In genomic region chr10:125093199-125093841, GRCh38 we compare ENCODE assay signal across 8 cellular contexts.
DNase-seq lines count a peak whose midpoint lies in the region; ATAC-seq and TF ChIP-seq lines count a peak whose summit lies in the region.

No MANE protein-coding gene starts in this region.

- peak; percentile 13 for TF ChIP-seq EP300 in esophagus muscularis mucosa (IDR thresholded peaks at IDR 0.05)

- intact Hi-C loops in esophagus muscularis mucosa (cut with DNase I) (loop anchor here (5.0 kb wide), 1 partner anchor 54 kb away; no protein-coding TSS in a partner anchor), testis (cut with DNase I; ENCODE audit: low total_unique reads) (no loop called here)

- H3K4me1 ChIP-seq in esophagus muscularis mucosa, result peaks cover 68 to 93% (median 77%) of the 10 kb centered on the region in 4 donors
- H3K4me1 ChIP-seq in mesodermal cell (ENCODE audit: control insufficient read depth, insufficient read depth, low read length, poor library complexity, severe bottlenecking), result peaks cover 39% of the 10 kb centered on the region
- H3K4me1 ChIP-seq in testis, result peaks cover 24% of the 10 kb centered on the region

- H3K9me3 ChIP-seq in esophagus muscularis mucosa (no peaks in the 10 kb centered on the region), mesodermal cell (ENCODE audit: control insufficient read depth, low read length) (no peaks in the 10 kb centered on the region), testis (no peaks in the 10 kb centered on the region)

- H3K27ac ChIP-seq in esophagus muscularis mucosa (replicated peaks in 1 of 4), result peak overlapping the region; percentile 81 to 87 (median 84)
- H3K27ac ChIP-seq in mesodermal cell (ENCODE audit: low read depth, low read length, severe bottlenecking), result peak overlapping the region; percentile 62
- H3K27ac ChIP-seq in testis, result peak overlapping the region; percentile 14 to 78

- TF ChIP-seq CTCF in esophagus muscularis mucosa (IDR thresholded peaks at IDR 0.05), result no peak
- TF ChIP-seq CTCF in testis (IDR thresholded peaks at IDR 0.05), result no peak

- WGBS in esophagus muscularis mucosa, result 33% methylated on average over 15 of the region's 15 CpGs
- WGBS in mesodermal cell (ENCODE audit: insufficient coverage in 2 of 2), 2 experiments, result 86 to 90% methylated on average over 8 to 14 of the region's 15 CpGs
- whole genome bisulfite sequencing in testis, 2 donors, result 47 to 56% methylated on average over 15 of the region's 15 CpGs

- peak overlapping the region in 2 of 4 donors; percentile 21 to 32 for H3K4me3 ChIP-seq in esophagus muscularis mucosa
- no peak overlapping the region for H3K4me3 ChIP-seq in mesodermal cell (ENCODE audit: extremely low read depth, insufficient read depth, low read length, poor library complexity, severe bottlenecking)
- H3K4me3 ChIP-seq in testis, result no peak overlapping the region

- DNase-seq in LHCN-M2 (ENCODE audit: low read depth) (peak; percentile 69), esophagus muscularis mucosa (ENCODE audit: extremely low spot score) (peak; percentile 93), testis (no peak)
- DNase-seq in activated T-cell treated with anti-CD3 and anti-CD28 coated beads, Interleukin-2, amount 50 U/mL, for 48 hours, result no peak

- ATAC-seq in GM18873 (IDR thresholded peaks at IDR 0.05; ENCODE audit: low FRiP score, unreplicated experiment), result no peak
- ATAC-seq in GM19463 (IDR thresholded peaks at IDR 0.05; ENCODE audit: unreplicated experiment), result no peak
- ATAC-seq in GM21360 (IDR thresholded peaks at IDR 0.05; ENCODE audit: unreplicated experiment), result no peak

- H3K36me3 ChIP-seq in esophagus muscularis mucosa (peaks cover 0 to under 1% (median 0%) of the 10 kb centered on the region in 4 donors), mesodermal cell (ENCODE audit: control insufficient read depth, insufficient read depth, low read length) (peaks cover 45% of the 10 kb centered on the region), testis (ENCODE audit: low read depth, missing control alignments) (no peaks in the 10 kb centered on the region)

- TF ChIP-seq POLR2A in esophagus muscularis mucosa (IDR thresholded peaks at IDR 0.05; ENCODE audit: low read depth), result no peak
- TF ChIP-seq POLR2A in testis (IDR thresholded peaks at IDR 0.05), result no peak

- no peaks in the 10 kb centered on the region for H3K27me3 ChIP-seq in esophagus muscularis mucosa
- H3K27me3 ChIP-seq in testis, result no peaks in the 10 kb centered on the region

Comparison
In these comparisons a context has a peak if more than half of its experiments do, and no peak if none do; other contexts are left out.
1. DNase-seq: peak in LHCN-M2 (single experiment) and esophagus muscularis mucosa (single experiment); none in testis (single experiment) and activated T-cell treated with anti-CD3 and anti-CD28 coated beads, Interleukin-2, amount 50 U/mL, for 48 hours (0 of 2).
2. Peak in every context shown above with its lines, with median percentiles within 50 percentile points of each other: H3K27ac ChIP-seq.